In genomic region chr1:224137518-224137917, GRCh38 we compare ENCODE assay signal across 2 cellular contexts.
TF ChIP-seq lines count a peak whose summit lies in the region.

No MANE protein-coding gene starts in this region.

TF ChIP-seq in HEK293, 187 proteins besides CTCF, POLR2A, EP300 and RAD21:
- TF ChIP-seq KLF7 (tag by site-specific recombination; IDR thresholded peaks at IDR 0.05; ENCODE audit: borderline replicate concordance), result no peak
- TF ChIP-seq BCL6B (tag by site-specific recombination; IDR thresholded peaks at IDR 0.05), result no peak
- TF ChIP-seq PRDM1 (tag by site-specific recombination; IDR thresholded peaks at IDR 0.05), result peak; percentile 63
- peak; percentile 11; the same call in 1 of the 2 replicates for TF ChIP-seq SCRT2 (tag by site-specific recombination; IDR thresholded peaks at IDR 0.05)
- no peak for TF ChIP-seq ZFP69B (tag by site-specific recombination; IDR thresholded peaks at IDR 0.05)
- no peak for TF ChIP-seq ZNF596 (tag by site-specific recombination; IDR thresholded peaks at IDR 0.05)
- TF ChIP-seq ZNF362 (tag by site-specific recombination; IDR thresholded peaks at IDR 0.05), result no peak
- no peak for TF ChIP-seq ZNF510 (tag by site-specific recombination; IDR thresholded peaks at IDR 0.05; ENCODE audit: insufficient replicate concordance)

TF ChIP-seq in GM12878, 131 proteins besides CTCF, POLR2A, EP300 and RAD21:
- no peak for TF ChIP-seq MYB (IDR thresholded peaks at IDR 0.05; ENCODE audit: borderline replicate concordance, low read depth, low read length)
- no peak for TF ChIP-seq LARP7 (IDR thresholded peaks at IDR 0.05)
- no peak for TF ChIP-seq MAX (IDR thresholded peaks at IDR 0.05; ENCODE audit: low read depth, low read length)
- no peak for TF ChIP-seq ASH2L (IDR thresholded peaks at IDR 0.05; ENCODE audit: borderline replicate concordance, low read depth)
- no peak for TF ChIP-seq CBX3 (IDR thresholded peaks at IDR 0.05; ENCODE audit: borderline replicate concordance, low read depth)
- TF ChIP-seq IRF5 (IDR thresholded peaks at IDR 0.05; ENCODE audit: borderline replicate concordance), result no peak
- TF ChIP-seq USF2 (IDR thresholded peaks at IDR 0.05; ENCODE audit: borderline replicate concordance, low read depth, low read length), result no peak
- TF ChIP-seq IRF3 (IDR thresholded peaks at IDR 0.05), result no peak
- TF ChIP-seq PAX5 (IDR thresholded peaks at IDR 0.05; ENCODE audit: borderline replicate concordance, low read depth, low read length), result no peak
- TF ChIP-seq POU2F2 (IDR thresholded peaks at IDR 0.05; ENCODE audit: borderline replicate concordance, low read depth, low read length), result no peak
- TF ChIP-seq ZNF274 (IDR thresholded peaks at IDR 0.05; ENCODE audit: insufficient read depth, insufficient read length), result no peak
- no peak for TF ChIP-seq E2F8 (IDR thresholded peaks at IDR 0.05; ENCODE audit: low read depth, partially characterized antibody)
- TF ChIP-seq STAT3 (IDR thresholded peaks at IDR 0.05; ENCODE audit: low read depth, low read length), result no peak
